Comparison of ENCODE assay signal across 7 cellular contexts in genomic region chr2:54561010-54561409, GRCh38.
DNase-seq lines count a peak whose midpoint lies in the region; ATAC-seq lines count a peak whose summit lies in the region.

No MANE protein-coding gene starts in this region.

- peak overlapping the region; percentile 93 for H3K4me3 Mint-ChIP-seq in activated CD8-positive, alpha-beta T cell treated with anti-CD3 and anti-CD28 coated beads, Interleukin-2, amount 10 ng/mL, durations not matched to agents 7 days and 5 days
- peak overlapping the region; percentile 88 for H3K4me3 Mint-ChIP-seq in stimulated activated effector memory CD8-positive, alpha-beta T cell treated with anti-CD3 and anti-CD28 coated beads, Interleukin-12 subunit alpha, Interleukin-12 subunit beta, amount 100 ng/mL, for 72 hours

- peaks cover 58% of the 10 kb centered on the region for H3K36me3 Mint-ChIP-seq in activated CD8-positive, alpha-beta T cell treated with anti-CD3 and anti-CD28 coated beads, Interleukin-2, amount 10 ng/mL, durations not matched to agents 7 days and 5 days (ENCODE audit: low read depth)
- peaks cover 7% of the 10 kb centered on the region for H3K36me3 Mint-ChIP-seq in stimulated activated effector memory CD8-positive, alpha-beta T cell treated with anti-CD3 and anti-CD28 coated beads, Interleukin-12 subunit alpha, Interleukin-12 subunit beta, amount 100 ng/mL, for 72 hours

- POLR2A ChIA-PET in activated CD8-positive, alpha-beta T cell treated with anti-CD3 and anti-CD28 coated beads, Interleukin-2, amount 10 ng/mL, durations not matched to agents 7 days and 5 days (lab: Charles Lee) = interaction anchor here (0.6 to 7.8 kb wide), 13 partner anchors 7 to 1106 kb away, joined by 3 to 258 read pairs (median 14); no protein-coding TSS in a partner anchor

- H3K27me3 ChIP-seq in HUES64 (ENCODE audit: insufficient read depth, low read length) = no peaks in the 10 kb centered on the region

- ATAC-seq in activated CD8-positive, alpha-beta T cell treated with anti-CD3 and anti-CD28 coated beads, Interleukin-2, amount 10 ng/mL, durations not matched to agents 7 days and 5 days = no peak
- no peak for ATAC-seq in stimulated activated effector memory CD8-positive, alpha-beta T cell treated with anti-CD3 and anti-CD28 coated beads, Interleukin-12 subunit alpha, Interleukin-12 subunit beta, amount 100 ng/mL, for 72 hours
- no peak for ATAC-seq in HG03469 (IDR thresholded peaks at IDR 0.05; ENCODE audit: unreplicated experiment)
- ATAC-seq in GM21447 (IDR thresholded peaks at IDR 0.05; ENCODE audit: unreplicated experiment) = no peak

- WGBS in HUES64 = 56% methylated on average over 4 of the region's 4 CpGs

- peak overlapping the region; percentile 90 for H3K27ac Mint-ChIP-seq in activated CD8-positive, alpha-beta T cell treated with anti-CD3 and anti-CD28 coated beads, Interleukin-2, amount 10 ng/mL, durations not matched to agents 7 days and 5 days
- H3K27ac Mint-ChIP-seq in stimulated activated effector memory CD8-positive, alpha-beta T cell treated with anti-CD3 and anti-CD28 coated beads, Interleukin-12 subunit alpha, Interleukin-12 subunit beta, amount 100 ng/mL, for 72 hours = peak overlapping the region; percentile 97

- peaks cover 28% of the 10 kb centered on the region for H3K4me1 ChIP-seq in HUES64 (ENCODE audit: insufficient read depth, low read length)

- no peak overlapping the region for H3K27ac ChIP-seq in HUES64 (ENCODE audit: low read depth, low read length)

- no peaks in the 10 kb centered on the region for H3K27me3 Mint-ChIP-seq in activated CD8-positive, alpha-beta T cell treated with anti-CD3 and anti-CD28 coated beads, Interleukin-2, amount 10 ng/mL, durations not matched to agents 7 days and 5 days (ENCODE audit: low read depth)

- no peaks in the 10 kb centered on the region for H3K9me3 ChIP-seq in HUES64 (ENCODE audit: insufficient read depth, low read depth, low read length)
- H3K9me3 ChIP-seq in iPS-18c (ENCODE audit: control insufficient read depth, insufficient read depth, low read length) = no peaks in the 10 kb centered on the region

- CTCF ChIA-PET in activated CD8-positive, alpha-beta T cell treated with anti-CD3 and anti-CD28 coated beads, Interleukin-2, amount 10 ng/mL, durations not matched to agents 7 days and 5 days (lab: Charles Lee) = interaction anchor here (1.3 to 8.3 kb wide), 8 partner anchors 12 to 144 kb away, joined by 3 to 116 read pairs (median 4); no protein-coding TSS in a partner anchor

- H3K9me3 Mint-ChIP-seq in activated CD8-positive, alpha-beta T cell treated with anti-CD3 and anti-CD28 coated beads, Interleukin-2, amount 10 ng/mL, durations not matched to agents 7 days and 5 days (ENCODE audit: insufficient read depth) = no peaks in the 10 kb centered on the region
- H3K9me3 Mint-ChIP-seq in stimulated activated effector memory CD8-positive, alpha-beta T cell treated with anti-CD3 and anti-CD28 coated beads, Interleukin-12 subunit alpha, Interleukin-12 subunit beta, amount 100 ng/mL, for 72 hours = no peaks in the 10 kb centered on the region

- DNase-seq in activated CD8-positive, alpha-beta T cell treated with anti-CD3 and anti-CD28 coated beads, Interleukin-2, amount 10 ng/mL, durations not matched to agents 7 days and 5 days = no peak
- DNase-seq in stimulated activated effector memory CD8-positive, alpha-beta T cell treated with anti-CD3 and anti-CD28 coated beads, Interleukin-12 subunit alpha, Interleukin-12 subunit beta, amount 100 ng/mL, for 72 hours (ENCODE audit: low spot score in 2 of 2) = no peak
- DNase-seq in stimulated activated naive CD4-positive, alpha-beta T cell (lab: John Stamatoyannopoulos, UW) = no peak

- no peak overlapping the region for H3K9ac ChIP-seq in HUES64 (ENCODE audit: low read depth, low read length)

- H3K4me3 ChIP-seq in HUES64 (ENCODE audit: low read length) = peak overlapping the region; percentile 86
- peak overlapping the region; percentile 78; the same call in 1 of the 2 replicates for H3K4me3 ChIP-seq in iPS-18c (ENCODE audit: insufficient read depth, low read depth, low read length)

- no peaks in the 10 kb centered on the region for H3K36me3 ChIP-seq in HUES64 (ENCODE audit: insufficient read depth, low read length)

- peaks cover 54% of the 10 kb centered on the region for H3K4me1 Mint-ChIP-seq in activated CD8-positive, alpha-beta T cell treated with anti-CD3 and anti-CD28 coated beads, Interleukin-2, amount 10 ng/mL, durations not matched to agents 7 days and 5 days (ENCODE audit: low read depth)
- H3K4me1 Mint-ChIP-seq in stimulated activated effector memory CD8-positive, alpha-beta T cell treated with anti-CD3 and anti-CD28 coated beads, Interleukin-12 subunit alpha, Interleukin-12 subunit beta, amount 100 ng/mL, for 72 hours = peaks cover 59% of the 10 kb centered on the region
